1 cellular context compared by ENCODE assay signal in genomic region chr2:74399785-74400184, GRCh38.
TF ChIP-seq lines count a peak whose summit lies in the region.

No MANE protein-coding gene starts in this region.

TF ChIP-seq in H1, 55 proteins besides CTCF, POLR2A, EP300 and RAD21:
- TF ChIP-seq TEAD4 (IDR thresholded peaks at IDR 0.05; ENCODE audit: low read depth, low read length) (no peak), JUND (IDR thresholded peaks at IDR 0.05; ENCODE audit: low read length) (no peak), SAP30 (IDR thresholded peaks at IDR 0.05; ENCODE audit: insufficient read depth, insufficient replicate concordance, low read length) (no peak), PHF8 (conservative IDR thresholded peaks at IDR 0.05; ENCODE audit: low read depth, low read length) (no peak), SP2 (IDR thresholded peaks at IDR 0.05; ENCODE audit: low read length) (no peak)
- TF ChIP-seq, protein P1, sequence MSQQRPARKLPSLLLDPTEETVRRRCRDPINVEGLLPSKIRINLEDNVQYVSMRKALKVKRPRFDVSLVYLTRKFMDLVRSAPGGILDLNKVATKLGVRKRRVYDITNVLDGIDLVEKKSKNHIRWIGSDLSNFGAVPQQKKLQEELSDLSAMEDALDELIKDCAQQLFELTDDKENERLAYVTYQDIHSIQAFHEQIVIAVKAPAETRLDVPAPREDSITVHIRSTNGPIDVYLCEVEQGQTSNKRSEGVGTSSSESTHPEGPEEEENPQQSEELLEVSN (IDR thresholded peaks at IDR 0.05) = no peak
